9 cellular contexts compared by ENCODE assay signal in genomic region chr11:72750556-72751292, GRCh38. TPM values are rescaled to one million over a fixed set of nuclear protein-coding genes. Genes with fewer than 3 reads are reported as not detected.
DNase-seq lines count a peak whose midpoint lies in the region; ATAC-seq and TF ChIP-seq lines count a peak whose summit lies in the region.
"Had no signal": no experiment of that assay in that cellular context is flagged by ENCODE, and none has a peak within 500 bp of the region (broad histone marks: within the 10 kb centered on the region; RNA-seq: fewer than 3 reads in every experiment).

No MANE protein-coding gene starts in this region.

- no peaks in the 10 kb centered on the region for H3K9me3 ChIP-seq in CD8-positive, alpha-beta memory T cell (ENCODE audit: low read length)
- H3K9me3 ChIP-seq in IMR-90 (ENCODE audit: control insufficient read depth, insufficient read depth, low read length) (no peaks in the 10 kb centered on the region), colonic mucosa (no peaks in the 10 kb centered on the region)

- peaks cover 0 to 14% (median 0%) of the 10 kb centered on the region in 3 donors for H3K36me3 Mint-ChIP-seq in CD8-positive, alpha-beta memory T cell
- H3K36me3 Mint-ChIP-seq in natural killer cell treated with Interleukin-12 subunit alpha and Interleukin-12 subunit beta and Interleukin-15 and Interleukin-18, amount 100 ng/mL, for 72 hours = no peaks in the 10 kb centered on the region

- H2AK9ac ChIP-seq in IMR-90 (replicated peaks; ENCODE audit: low read depth, low read length, poor library complexity) = peak overlapping the region; percentile 99

- H4K8ac ChIP-seq in IMR-90 (ENCODE audit: low read depth in 2 of 2, low read length in 2 of 2) = no peak overlapping the region

- H3K56ac ChIP-seq in IMR-90 (ENCODE audit: extremely low read depth, insufficient read depth, low read length) = no peak overlapping the region

- in situ Hi-C loops in IMR-90 (cut with MboI; ENCODE audit: low sequenced_read_pairs) = no loop called here

- CTCF ChIA-PET in CD8-positive, alpha-beta memory T cell (lab: Charles Lee) = interaction anchor here (1.0 kb wide), 1 partner anchor 16 kb away, joined by 3 read pairs; no protein-coding TSS in a partner anchor
- CTCF ChIA-PET in IMR-90 (lab: Yijun Ruan, JAX) = no interaction called here

- H3K4me3 Mint-ChIP-seq in CD8-positive, alpha-beta memory T cell = peak overlapping the region; percentile 85 to 98 (median 95)
- H3K4me3 Mint-ChIP-seq in natural killer cell treated with Interleukin-12 subunit alpha and Interleukin-12 subunit beta and Interleukin-15 and Interleukin-18, amount 100 ng/mL, for 72 hours = peak overlapping the region; percentile 97

- dilution Hi-C loops in IMR-90 (cut with HindIII; ENCODE audit: low sequenced_read_pairs, unreplicated experiment) = no loop called here

- DNase-seq in CD8-positive, alpha-beta memory T cell = no peak
- no peak for DNase-seq in IMR-90
- no peak for DNase-seq in colonic mucosa
- DNase-seq in natural killer cell treated with Interleukin-12 subunit alpha and Interleukin-12 subunit beta and Interleukin-15 and Interleukin-18, amount 100 ng/mL, for 72 hours (ENCODE audit: low spot score) = no peak
- no peak for DNase-seq in iPS-NIHi7 (ENCODE audit: extremely low spot score)
- no peak for DNase-seq in stimulated activated naive CD4-positive, alpha-beta T cell treated with Interleukin-2 at 50 U/mL for 16 hours (lab: John Stamatoyannopoulos, UW)
- DNase-seq: brain microvascular endothelial cell had no signal

- H3K36me3 ChIP-seq in CD8-positive, alpha-beta memory T cell (ENCODE audit: insufficient read depth, low read length) = no peaks in the 10 kb centered on the region
- 0 out of 2 replicates have a peak, but pooled peaks cover 1% of the 10 kb centered on the region for H3K36me3 ChIP-seq in IMR-90 (ENCODE audit: control insufficient read depth, insufficient read depth, low read length)
- no peaks in the 10 kb centered on the region for H3K36me3 ChIP-seq in colonic mucosa
- H3K36me3 ChIP-seq: brain microvascular endothelial cell had no signal

- H3K27ac Mint-ChIP-seq in CD8-positive, alpha-beta memory T cell = peak overlapping the region; percentile 81 to 99 (median 94)
- H3K27ac Mint-ChIP-seq in natural killer cell treated with Interleukin-12 subunit alpha and Interleukin-12 subunit beta and Interleukin-15 and Interleukin-18, amount 100 ng/mL, for 72 hours = peak overlapping the region; percentile 94 to 99

- peaks cover 24 to 53% of the 10 kb centered on the region in 2 experiments for H3K79me1 ChIP-seq in IMR-90 (ENCODE audit: low read depth in 1 of 2, low read length in 2 of 2)

- POLR2A ChIA-PET in CD8-positive, alpha-beta memory T cell (lab: Charles Lee) = no interaction called here
- POLR2A ChIA-PET in IMR-90 (lab: Charles Lee; ENCODE audit: unreplicated experiment) = no interaction called here

- TF ChIP-seq CTCF in IMR-90 (conservative IDR thresholded peaks at IDR 0.05; ENCODE audit: low read depth, low read length) (no peak), colonic mucosa (IDR thresholded peaks at IDR 0.05) (no peak)

- H3K9ac ChIP-seq in IMR-90 (ENCODE audit: low read depth, low read length) (no peak overlapping the region), colonic mucosa (ENCODE audit: low read depth in 2 of 2, low read length in 2 of 2) (peak overlapping the region; percentile 30 to 84)

- TF ChIP-seq RAD21 in IMR-90 (IDR thresholded peaks at IDR 0.05; ENCODE audit: low read length) = no peak

- peak overlapping the region; percentile 59 for H2AFZ ChIP-seq in IMR-90 (replicated peaks; ENCODE audit: low read length, poor library complexity)

- peak overlapping the region; percentile 98 for H3K4me2 ChIP-seq in IMR-90 (ENCODE audit: low read depth, low read length)

- peak overlapping the region; percentile 66 for H2AK5ac ChIP-seq in IMR-90 (ENCODE audit: low read depth, low read length)

- H3K23ac ChIP-seq in IMR-90 (ENCODE audit: low read depth, low read length) = peak overlapping the region; percentile 20; the same call in 1 of the 2 replicates

- peak overlapping the region; percentile 77 for H3K14ac ChIP-seq in IMR-90 (replicated peaks; ENCODE audit: low read depth, low read length)

- peaks cover 46% of the 10 kb centered on the region for H3K4me1 ChIP-seq in CD8-positive, alpha-beta memory T cell (ENCODE audit: insufficient read depth, low read length)
- H3K4me1 ChIP-seq in IMR-90 (ENCODE audit: control insufficient read depth, insufficient read depth, low read length) = peaks cover 7% of the 10 kb centered on the region
- H3K4me1 ChIP-seq in colonic mucosa = peaks cover 3% of the 10 kb centered on the region

- H3K27me3 ChIP-seq in CD8-positive, alpha-beta memory T cell (ENCODE audit: insufficient read depth, low read length, poor library complexity, severe bottlenecking) = no peaks in the 10 kb centered on the region
- H3K27me3 ChIP-seq in IMR-90 (ENCODE audit: control insufficient read depth, insufficient read depth, low read length) (no peaks in the 10 kb centered on the region), colonic mucosa (no peaks in the 10 kb centered on the region)
- H3K27me3 ChIP-seq: brain microvascular endothelial cell had no signal

- peak overlapping the region; percentile 67; the same call in 1 of the 2 replicates for H3K4ac ChIP-seq in IMR-90 (ENCODE audit: low read depth, low read length)

- no peak overlapping the region for H2BK20ac ChIP-seq in IMR-90 (ENCODE audit: low read depth, low read length)

- WGBS in IMR-90 (ENCODE audit: extremely low coverage in 2 of 2, insufficient read length in 1 of 2), 2 experiments = no CpG with 5 or more reads among the region's 3 CpGs

- peaks cover 45 to 68% (median 52%) of the 10 kb centered on the region in 3 donors for H3K4me1 Mint-ChIP-seq in CD8-positive, alpha-beta memory T cell
- peaks cover 42 to 44% of the 10 kb centered on the region in 2 donors for H3K4me1 Mint-ChIP-seq in natural killer cell treated with Interleukin-12 subunit alpha and Interleukin-12 subunit beta and Interleukin-15 and Interleukin-18, amount 100 ng/mL, for 72 hours (ENCODE audit: low read depth in 2 of 2)

- H2BK15ac ChIP-seq in IMR-90 (ENCODE audit: low read depth, low read length) = no peak overlapping the region

- H3K9me3 Mint-ChIP-seq in CD8-positive, alpha-beta memory T cell = no peaks in the 10 kb centered on the region
- no peaks in the 10 kb centered on the region for H3K9me3 Mint-ChIP-seq in natural killer cell treated with Interleukin-12 subunit alpha and Interleukin-12 subunit beta and Interleukin-15 and Interleukin-18, amount 100 ng/mL, for 72 hours

- peaks cover 18% of the 10 kb centered on the region for H4K20me1 ChIP-seq in IMR-90 (ENCODE audit: insufficient read depth, low read length)

- no TSS peak for BruUV-seq in IMR-90 (replicated peaks; lab: Mats Ljungman, UMichigan)

- intact Hi-C loops in IMR-90 (cut with micrococcal nuclease) = loop anchor here (5.0 kb wide), 1 partner anchor 62 kb away; the partner anchor contains the start of gene ATG16L2
- intact Hi-C loops in colonic mucosa (cut with DNase I) = no loop called here

- no peaks in the 10 kb centered on the region for H3K27me3 Mint-ChIP-seq in CD8-positive, alpha-beta memory T cell
- H3K27me3 Mint-ChIP-seq in natural killer cell treated with Interleukin-12 subunit alpha and Interleukin-12 subunit beta and Interleukin-15 and Interleukin-18, amount 100 ng/mL, for 72 hours = no peaks in the 10 kb centered on the region

- peak overlapping the region; percentile 80 for H3K27ac ChIP-seq in CD8-positive, alpha-beta memory T cell (ENCODE audit: low read depth, low read length)
- H3K27ac ChIP-seq in IMR-90 (ENCODE audit: insufficient read depth, low read length) (no peak overlapping the region), colonic mucosa (no peak overlapping the region)
- H3K27ac ChIP-seq: brain microvascular endothelial cell had no signal

- H4K91ac ChIP-seq in IMR-90 (ENCODE audit: insufficient read depth, low read depth, low read length) = no peak overlapping the region

- H2BK5ac ChIP-seq in IMR-90 (ENCODE audit: low read depth, low read length, poor library complexity, severe bottlenecking) = no peak overlapping the region

- H3K4me3 ChIP-seq in CD8-positive, alpha-beta memory T cell (ENCODE audit: low read length) = peak overlapping the region; percentile 93
- H3K4me3 ChIP-seq in IMR-90 (ENCODE audit: insufficient read depth, low read depth, low read length) (no peak overlapping the region), colonic mucosa (peak overlapping the region; percentile 69)

- peaks cover 9% of the 10 kb centered on the region; the same call in 1 of the 2 replicates for H3K9me1 ChIP-seq in IMR-90 (ENCODE audit: insufficient read depth, low read length)

- no peak for ATAC-seq in IMR-90 (ENCODE audit: low read depth)
- ATAC-seq in natural killer cell treated with Interleukin-12 subunit alpha and Interleukin-12 subunit beta and Interleukin-15 and Interleukin-18, amount 100 ng/mL, for 72 hours = no peak
- ATAC-seq in GM18511 (IDR thresholded peaks at IDR 0.05; ENCODE audit: unreplicated experiment) = no peak
- no peak for ATAC-seq in HG03196 (IDR thresholded peaks at IDR 0.05; ENCODE audit: unreplicated experiment)

- no peak for TF ChIP-seq POLR2A in IMR-90 (IDR thresholded peaks at IDR 0.05; ENCODE audit: low read depth, low read length)

- H2BK120ac ChIP-seq in IMR-90 (ENCODE audit: low read depth, low read length) = no peak overlapping the region

- no peak overlapping the region for H4K5ac ChIP-seq in IMR-90 (ENCODE audit: low read depth, low read length)

- H3K18ac ChIP-seq in IMR-90 (ENCODE audit: low read depth, low read length) = no peak overlapping the region

TF ChIP-seq in IMR-90, 13 proteins besides CTCF, POLR2A, EP300 and RAD21 (continues in another document):
- TF ChIP-seq RFX5 (IDR thresholded peaks at IDR 0.05; ENCODE audit: low read depth, low read length) (no peak), CEBPB (IDR thresholded peaks at IDR 0.05; ENCODE audit: low read depth, low read length) (no peak)

RNA-seq across cellular contexts. Expression of gene ARAP1, which starts 1.5 kb away (rescaled TPM):
- 10 to 100 TPM; 61.2 to 64.0 TPM for total RNA-seq in CD8-positive, alpha-beta memory T cell
- 39.8 TPM for polyA plus RNA-seq in CD8-positive, alpha-beta memory T cell
- total RNA-seq in IMR-90 (2012; rRNA removed) (37.6 and 38.0 TPM in 2 replicates), colonic mucosa (10 to 100 TPM; 70.4 to 89.8 TPM)
- 59.4 and 63.1 TPM in 2 replicates for polyA plus RNA-seq in IMR-90 (2012; rRNA removed)
- 42.2 and 63.5 TPM in 2 replicates for polyA plus RNA-seq in IMR-90 (2012; cell fraction: cytosol; rRNA removed)
- 119 and 357 TPM in 2 replicates for polyA plus RNA-seq in IMR-90 (2012; cell fraction: nucleus; rRNA removed; ENCODE audit: low replicate concordance)
- total RNA-seq in natural killer cell treated with Interleukin-12 subunit alpha and Interleukin-12 subunit beta and Interleukin-15 and Interleukin-18, amount 100 ng/mL, for 72 hours = 100 to 1,000 TPM; 206 to 220 TPM

RNA-seq across cellular contexts. Expression of gene STARD10, which starts 43.1 kb away (rescaled TPM):
- total RNA-seq in CD8-positive, alpha-beta memory T cell = 10 to 100 TPM; 13.8 to 15.9 TPM
- polyA plus RNA-seq in CD8-positive, alpha-beta memory T cell = 21.8 TPM
- 22.2 and 23.8 TPM in 2 replicates for total RNA-seq in IMR-90 (2012; rRNA removed)
- polyA plus RNA-seq in IMR-90 (2012; rRNA removed) = 32.9 and 37.4 TPM in 2 replicates
- 51.8 and 54.8 TPM in 2 replicates for polyA plus RNA-seq in IMR-90 (2012; cell fraction: cytosol; rRNA removed)
- polyA plus RNA-seq in IMR-90 (2012; cell fraction: nucleus; rRNA removed; ENCODE audit: low replicate concordance) = 18.7 and 29.9 TPM in 2 replicates
- 100 to 1,000 TPM; 519 to 905 TPM for total RNA-seq in colonic mucosa
- 10 to 100 TPM in 1 of 2 donors, 1 to 10 TPM in 1; 9.5 to 17.8 TPM for total RNA-seq in natural killer cell treated with Interleukin-12 subunit alpha and Interleukin-12 subunit beta and Interleukin-15 and Interleukin-18, amount 100 ng/mL, for 72 hours

Comparison
In these comparisons a context has a peak if more than half of its experiments do, and no peak if none do; other contexts are left out.
1. RNA of gene STARD10, which starts 43.1 kb away (total RNA-seq): 519 to 905 TPM in colonic mucosa; 22.2 to 23.8 TPM in IMR-90, 9.5 to 17.8 TPM in natural killer cell treated with Interleukin-12 subunit alpha and Interleukin-12 subunit beta and Interleukin-15 and Interleukin-18, amount 100 ng/mL, for 72 hours and 13.8 to 15.9 TPM in CD8-positive, alpha-beta memory T cell; every median in the first group is over 10 times any median in the second.